Comparison of ENCODE assay signal across 35 cellular contexts in the genomic region with DNA sequence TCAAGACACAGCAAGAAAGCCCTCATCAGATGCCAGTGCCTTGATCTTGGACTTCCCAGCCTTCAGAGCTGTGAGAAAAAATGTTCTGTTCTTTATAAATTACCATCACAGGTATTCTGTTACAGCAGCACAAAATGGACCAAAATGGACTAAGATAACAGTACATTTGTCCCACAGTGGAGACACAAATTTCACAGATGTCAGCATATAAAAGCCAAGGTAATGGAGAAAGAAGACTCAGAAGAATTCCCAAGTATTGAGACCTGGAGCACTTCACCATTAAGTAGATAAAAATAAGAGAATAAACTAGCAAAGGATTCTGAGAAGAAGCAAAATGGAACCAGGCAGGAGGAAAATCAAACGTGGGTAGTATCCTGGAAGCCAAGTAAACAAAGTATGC.
"Had no signal": no experiment of that assay in that cellular context is flagged by ENCODE, and none has a peak within 500 bp of the region (broad histone marks: within the 10 kb centered on the region; RNA-seq: fewer than 3 reads in every experiment).

No MANE protein-coding gene starts in this region.

- H3K36me3 ChIP-seq: MG63 had no signal

- H3K4me3 ChIP-seq: MG63 had no signal

- H3K9me3 ChIP-seq: MG63 had no signal

- H3K27me3 ChIP-seq: MG63 had no signal

- DNase-seq: Karpas-422, Kasumi-1, MG63, MM.1S, MV-4-11, NCI-H1048, NCI-H1092, NCI-H1092 treated with DMSO at 0.1 percent for 48 hours, NCI-H1105, NCI-H1105 treated with DMSO at 0.1 percent for 48 hours, NCI-H1417, NCI-H1417 treated with DMSO at 0.1 percent for 48 hours, NCI-H1436, NCI-H1436 treated with DMSO at 0.1 percent for 48 hours, NCI-H146, NCI-H1694, NCI-H1694 treated with DMSO at 0.1 percent for 48 hours, NCI-H187, NCI-H187 treated with DMSO at 0.1 percent for 48 hours, NCI-H1930, NCI-H2029, NCI-H2029 treated with DMSO at 0.1 percent for 48 hours, NCI-H2081, NCI-H2081 treated with DMSO at 0.1 percent for 48 hours, NCI-H2107, NCI-H2171, NCI-H2171 treated with DMSO at 0.1 percent for 48 hours, NCI-H2227 treated with DMSO at 0.1 percent for 48 hours, NCI-H226, NCI-H345, NCI-H446, NCI-H446 treated with DMSO at 0.1 percent for 48 hours, NCI-H510A, NCI-H510A treated with DMSO at 0.1 percent for 48 hours, NCI-H524 had no signal
